In the genomic region with DNA sequence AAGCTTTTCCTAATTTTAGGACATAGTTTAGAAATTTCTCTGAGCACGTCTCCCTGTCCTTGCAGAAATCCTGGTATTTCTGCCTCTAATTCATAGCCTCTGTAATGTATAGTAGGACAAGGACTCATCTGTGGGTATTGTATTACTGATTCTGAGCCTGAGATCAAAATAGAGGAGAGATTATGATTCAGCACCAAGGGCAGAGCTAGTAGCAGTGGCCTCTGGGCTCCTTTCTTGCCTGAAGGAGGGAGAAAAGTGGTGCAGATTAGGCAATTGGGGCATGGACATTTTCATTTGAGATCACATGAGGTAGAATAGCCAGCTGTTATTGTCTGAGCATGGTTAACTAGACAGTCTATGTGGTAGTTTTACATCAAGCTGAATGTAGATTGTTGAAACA, we compare ENCODE assay signal across 12 cellular contexts. TPM values are rescaled to one million over a fixed set of nuclear protein-coding genes. Genes with fewer than 3 reads are reported as not detected.
DNase-seq lines count a peak whose midpoint lies in the region; ATAC-seq and TF ChIP-seq lines count a peak whose summit lies in the region.
"Had no signal": no experiment of that assay in that cellular context is flagged by ENCODE, and none has a peak within 500 bp of the region (broad histone marks: within the 10 kb centered on the region; RNA-seq: fewer than 3 reads in every experiment).

No MANE protein-coding gene starts in this region.

- H3K9me3 ChIP-seq in gastrocnemius medialis = no peaks in the 10 kb centered on the region

- peaks cover 4 to 35% of the 10 kb centered on the region in 2 donors for H3K36me3 ChIP-seq in gastrocnemius medialis

- TF ChIP-seq CTCF in choroid plexus epithelial cell (conservative IDR thresholded peaks at IDR 0.05; ENCODE audit: low read depth, low read length) (no peak), gastrocnemius medialis (IDR thresholded peaks at IDR 0.05 in 4 of 5, conservative IDR thresholded peaks at IDR 0.05 in 1 of 5) (no peak), osteocyte (IDR thresholded peaks at IDR 0.05) (no peak)

- H3K27me3 ChIP-seq in gastrocnemius medialis = no peaks in the 10 kb centered on the region

- peak overlapping the region; percentile 74 for H3K27ac Mint-ChIP-seq in activated T-cell treated with anti-CD3 and anti-CD28 coated beads, Interleukin-2, amount 50 U/mL, for 72 hours
- H3K27ac Mint-ChIP-seq in osteocyte (ENCODE audit: unreplicated experiment) = no peak overlapping the region

- no peaks in the 10 kb centered on the region for H3K9me3 Mint-ChIP-seq in activated T-cell treated with anti-CD3 and anti-CD28 coated beads, Interleukin-2, amount 50 U/mL, for 72 hours
- H3K9me3 Mint-ChIP-seq in osteocyte (ENCODE audit: unreplicated experiment) = no peaks in the 10 kb centered on the region
- H3K9me3 Mint-ChIP-seq: stimulated activated effector memory CD8-positive, alpha-beta T cell treated with anti-CD3 and anti-CD28 coated beads, Interleukin-12 subunit alpha, Interleukin-12 subunit beta, amount 100 ng/mL, for 72 hours had no signal

- H3K27ac ChIP-seq in gastrocnemius medialis = peak overlapping the region; percentile 98 to 99 (median 98)
- H3K27ac ChIP-seq: coronary artery had no signal

- no peak overlapping the region for H3K4me3 Mint-ChIP-seq in activated T-cell treated with anti-CD3 and anti-CD28 coated beads, Interleukin-2, amount 50 U/mL, for 72 hours
- H3K4me3 Mint-ChIP-seq in osteocyte (ENCODE audit: unreplicated experiment) = no peak overlapping the region

- H3K4me3 ChIP-seq in choroid plexus epithelial cell (ENCODE audit: low read depth, low read length) (no peak overlapping the region), gastrocnemius medialis (peak overlapping the region in 1 of 4 donors; percentile 19)
- H3K4me3 ChIP-seq: coronary artery had no signal

- in situ Hi-C loops in gastrocnemius medialis (cut with MboI; ENCODE audit: low sequenced_read_pairs in 4 of 4) = no loop called here

- TF ChIP-seq POLR2A in gastrocnemius medialis (IDR thresholded peaks at IDR 0.05) = no peak

- DNase-seq in activated T-cell treated with anti-CD3 and anti-CD28 coated beads, Interleukin-2, amount 50 U/mL, for 72 hours = no peak
- no peak for DNase-seq in activated T-cell treated with anti-CD3 and anti-CD28 coated beads, Interleukin-2, amount 50 U/mL, for 48 hours
- DNase-seq in NAMALWA (ENCODE audit: low spot score) (peak; percentile 47), choroid plexus epithelial cell (ENCODE audit: low read depth) (peak; percentile 47), gastrocnemius medialis (no peak), osteocyte (ENCODE audit: extremely low spot score, unreplicated experiment) (no peak), C1 segment of cervical spinal cord (lab: John Stamatoyannopoulos, UW) (no peak)
- DNase-seq: activated gamma-delta T cell; stimulated activated CD4-positive, alpha-beta T cell treated with anti-CD3 and anti-CD28 coated beads, Interleukin-12 subunit alpha, Interleukin-12 subunit beta, amount 100 ng/mL, for 4 hours had no signal

- ATAC-seq in activated T-cell treated with anti-CD3 and anti-CD28 coated beads, Interleukin-2, amount 50 U/mL, for 72 hours (replicated peaks in 1 of 2) = no peak
- ATAC-seq in gastrocnemius medialis (peak; percentile 34 to 45), HG03354 (IDR thresholded peaks at IDR 0.05; ENCODE audit: poor library complexity, severe bottlenecking, unreplicated experiment) (no peak)
- ATAC-seq: stimulated activated effector memory CD8-positive, alpha-beta T cell treated with anti-CD3 and anti-CD28 coated beads, Interleukin-12 subunit alpha, Interleukin-12 subunit beta, amount 100 ng/mL, for 72 hours had no signal

- H3K27me3 Mint-ChIP-seq in activated T-cell treated with anti-CD3 and anti-CD28 coated beads, Interleukin-2, amount 50 U/mL, for 72 hours (ENCODE audit: low read depth) = no peaks in the 10 kb centered on the region
- no peaks in the 10 kb centered on the region for H3K27me3 Mint-ChIP-seq in osteocyte (ENCODE audit: unreplicated experiment)

- H3K4me1 Mint-ChIP-seq in activated T-cell treated with anti-CD3 and anti-CD28 coated beads, Interleukin-2, amount 50 U/mL, for 72 hours (ENCODE audit: low read depth) = peaks cover 49% of the 10 kb centered on the region
- peaks cover 42% of the 10 kb centered on the region for H3K4me1 Mint-ChIP-seq in osteocyte (ENCODE audit: unreplicated experiment)

- H3K36me3 Mint-ChIP-seq in activated T-cell treated with anti-CD3 and anti-CD28 coated beads, Interleukin-2, amount 50 U/mL, for 72 hours (ENCODE audit: insufficient read depth in 2 of 2) = peaks cover 8 to 15% of the 10 kb centered on the region in 2 donors
- H3K36me3 Mint-ChIP-seq in osteocyte (ENCODE audit: unreplicated experiment) = peaks cover 19% of the 10 kb centered on the region

- H3K4me1 ChIP-seq in gastrocnemius medialis = peaks cover 40% of the 10 kb centered on the region in 2 donors

- intact Hi-C loops in gastrocnemius medialis (cut with DNase I; ENCODE audit: low total_unique reads) = no loop called here

RNA-seq across cellular contexts. Expression of gene MADD, which starts 2.8 kb away (rescaled TPM):
- 10 to 100 TPM; 68.6 to 73.5 TPM for total RNA-seq in activated T-cell treated with anti-CD3 and anti-CD28 coated beads, Interleukin-2, amount 50 U/mL, for 72 hours
- total RNA-seq in gastrocnemius medialis = 10 to 100 TPM; 39.4 to 47.9 (median 41.6) TPM
- 55.4 and 67.2 TPM in 2 replicates for total RNA-seq in osteocyte

RNA-seq across cellular contexts. Expression of gene NR1H3, which starts 14.9 kb away (rescaled TPM):
- 10 to 100 TPM in 1 of 2 donors, 1 to 10 TPM in 1; 8.1 to 16.1 TPM for total RNA-seq in activated T-cell treated with anti-CD3 and anti-CD28 coated beads, Interleukin-2, amount 50 U/mL, for 72 hours
- 10 to 100 TPM in 3 of 4 donors, 1 to 10 TPM in 1; 7.9 to 16.3 (median 12.1) TPM for total RNA-seq in gastrocnemius medialis
- 10.5 and 14.4 TPM in 2 replicates for total RNA-seq in osteocyte

RNA-seq across cellular contexts. Expression of gene ACP2, which starts 24.1 kb away (rescaled TPM):
- 10 to 100 TPM in 1 of 2 donors, 1 to 10 TPM in 1; 8.8 to 12.8 TPM for total RNA-seq in activated T-cell treated with anti-CD3 and anti-CD28 coated beads, Interleukin-2, amount 50 U/mL, for 72 hours
- total RNA-seq in gastrocnemius medialis (10 to 100 TPM; 12.4 to 36.2 (median 27.9) TPM), osteocyte (55.7 and 60.5 TPM in 2 replicates)

RNA-seq across cellular contexts. Expression of gene DDB2, which starts 57.9 kb away (rescaled TPM):
- 100 to 1,000 TPM; 306 to 397 TPM for total RNA-seq in activated T-cell treated with anti-CD3 and anti-CD28 coated beads, Interleukin-2, amount 50 U/mL, for 72 hours
- total RNA-seq in gastrocnemius medialis (10 to 100 TPM in 1 of 4 donors, 1 to 10 TPM in 3; 4.7 to 11.5 (median 7.1) TPM), osteocyte (53.8 and 54.2 TPM in 2 replicates)

Comparison
In these comparisons a context has a peak if more than half of its experiments do, and no peak if none do; other contexts are left out.
1. ATAC-seq: peak in gastrocnemius medialis (2 of 2); none in activated T-cell treated with anti-CD3 and anti-CD28 coated beads, Interleukin-2, amount 50 U/mL, for 72 hours (0 of 2) and HG03354 (single experiment).
2. DNase-seq: peak in NAMALWA (single experiment) and choroid plexus epithelial cell (single experiment); none in activated T-cell treated with anti-CD3 and anti-CD28 coated beads, Interleukin-2, amount 50 U/mL, for 72 hours (0 of 2), activated T-cell treated with anti-CD3 and anti-CD28 coated beads, Interleukin-2, amount 50 U/mL, for 48 hours (0 of 2), gastrocnemius medialis (0 of 2), osteocyte (single experiment) and C1 segment of cervical spinal cord (0 of 14).